Comparison of ENCODE assay signal across 12 cellular contexts in the genomic region with DNA sequence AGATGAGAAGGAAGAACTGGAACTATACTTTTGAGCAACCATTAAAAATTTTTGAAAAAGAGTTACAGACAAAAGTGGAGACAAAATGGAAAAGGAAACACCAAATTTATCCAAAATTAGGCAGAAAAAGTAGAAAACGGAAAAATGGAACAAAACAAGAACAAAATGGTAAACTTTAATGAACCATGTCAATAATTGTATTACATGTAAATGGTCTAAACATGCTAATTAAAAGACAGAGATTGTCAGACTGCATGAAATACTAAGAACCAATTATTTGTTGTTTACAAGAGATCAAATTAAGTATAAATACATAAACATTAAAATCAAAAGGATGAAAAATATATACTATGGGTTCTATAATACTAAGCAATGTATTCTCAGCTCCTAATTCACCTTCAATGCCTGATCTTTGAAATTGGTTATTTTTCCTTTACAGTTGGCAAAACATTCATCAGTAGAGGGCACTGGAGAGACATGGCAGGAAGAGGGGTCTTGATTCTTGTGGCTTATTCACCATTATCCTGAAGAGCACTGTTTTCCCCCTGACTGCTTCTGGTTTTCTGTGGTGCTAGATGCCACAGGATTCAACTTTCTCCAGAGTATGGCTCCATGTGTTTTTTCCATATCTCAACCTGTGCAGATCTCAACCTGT.
DNase-seq lines count a peak whose midpoint lies in the region; ATAC-seq and TF ChIP-seq lines count a peak whose summit lies in the region.
"Had no signal": no experiment of that assay in that cellular context is flagged by ENCODE, and none has a peak within 500 bp of the region (broad histone marks: within the 10 kb centered on the region; RNA-seq: fewer than 3 reads in every experiment).

No MANE protein-coding gene starts in this region.

- H3K4me3 ChIP-seq in Jurkat, Clone E6-1 (ENCODE audit: low read length) = no peak overlapping the region
- H3K4me3 ChIP-seq in foreskin fibroblast (ENCODE audit: low read depth in 1 of 2, low read length in 2 of 2) = no peak overlapping the region
- no peak overlapping the region for H3K4me3 ChIP-seq in lower leg skin (ENCODE audit: low read depth, poor library complexity, severe bottlenecking)
- H3K4me3 ChIP-seq: skin epidermis had no signal

- DNase-seq in EH (ENCODE audit: low read depth) = peak; percentile 28
- peak; percentile 8 for DNase-seq in Jurkat, Clone E6-1 (ENCODE audit: low read depth, low spot score)
- peak; percentile 37 for DNase-seq in RPMI7951 (ENCODE audit: low read depth)
- peak in 1 of 2 donors; percentile 26 for DNase-seq in foreskin fibroblast
- DNase-seq in A172 (ENCODE audit: low spot score) = no peak
- no peak for DNase-seq in lower leg skin (ENCODE audit: low spot score in 2 of 2)
- DNase-seq: activated T-cell treated with anti-CD3 and anti-CD28 coated beads, Interleukin-2, amount 50 U/mL, for 4 hours; trophoblast cell had no signal

- WGBS in lower leg skin, 2 donors = 12 to 15% methylated on average over 1 of the region's 1 CpG

- ATAC-seq in HG03045 (IDR thresholded peaks at IDR 0.05; ENCODE audit: unreplicated experiment) (no peak), HG03196 (IDR thresholded peaks at IDR 0.05; ENCODE audit: unreplicated experiment) (no peak)
- ATAC-seq: activated T-cell treated with anti-CD3 and anti-CD28 coated beads, Interleukin-2, amount 50 U/mL, for 4 hours; esophagus mucosa had no signal

- no peak for TF ChIP-seq POLR2A in lower leg skin (IDR thresholded peaks at IDR 0.05)

- intact Hi-C loops in lower leg skin (cut with DNase I; ENCODE audit: low total_unique reads) = no loop called here

- TF ChIP-seq CTCF in foreskin fibroblast (IDR thresholded peaks at IDR 0.05; ENCODE audit: low read depth, low read length) (peak; percentile 16), lower leg skin (IDR thresholded peaks at IDR 0.05) (no peak)

Comparison
In these comparisons a context has a peak if more than half of its experiments do, and no peak if none do; other contexts are left out.
1. DNase-seq: peak in EH (single experiment), Jurkat, Clone E6-1 (single experiment) and RPMI7951 (single experiment); none in A172 (single experiment) and lower leg skin (0 of 2).